13 cellular contexts compared by ENCODE assay signal in the genomic region with DNA sequence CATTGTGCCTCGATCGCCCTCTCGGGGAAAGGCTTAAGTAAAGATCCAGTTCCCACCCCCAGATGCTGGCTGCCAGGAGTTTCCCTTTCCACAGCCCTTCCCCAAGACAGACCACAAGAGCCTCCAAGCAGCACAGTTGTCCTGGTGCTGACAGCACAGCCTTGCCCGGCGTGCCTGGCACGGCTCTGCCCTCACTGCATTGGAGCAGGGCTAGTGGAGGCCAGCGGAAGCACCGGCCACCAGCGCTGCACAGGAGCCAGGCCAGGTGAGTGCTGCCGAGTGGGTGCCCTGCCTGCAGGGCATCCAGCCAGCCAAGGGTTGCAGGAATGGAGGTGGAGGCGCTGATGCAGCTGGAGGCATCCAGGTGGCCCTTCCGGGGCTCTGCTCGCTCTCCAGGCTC. TPM values are rescaled to one million over a fixed set of nuclear protein-coding genes. Genes with fewer than 3 reads are reported as not detected.
DNase-seq lines count a peak whose midpoint lies in the region; ATAC-seq and TF ChIP-seq lines count a peak whose summit lies in the region.
"Had no signal": no experiment of that assay in that cellular context is flagged by ENCODE, and none has a peak within 500 bp of the region (broad histone marks: within the 10 kb centered on the region; RNA-seq: fewer than 3 reads in every experiment).

No MANE protein-coding gene starts in this region.

- intact Hi-C loops in CD8-positive, alpha-beta T cell (cut with DNase I, micrococcal nuclease) = no loop called here
- intact Hi-C loops in psoas muscle (cut with DNase I) = no loop called here

- no peak overlapping the region for H3K4me3 ChIP-seq in CD8-positive, alpha-beta T cell (ENCODE audit: low read depth, low read length)
- H3K4me3 ChIP-seq in endodermal cell (ENCODE audit: low read length) (no peak overlapping the region), psoas muscle (no peak overlapping the region)

- no peak overlapping the region for H3K4me3 Mint-ChIP-seq in CD8-positive, alpha-beta T cell
- no peak overlapping the region for H3K4me3 Mint-ChIP-seq in endodermal cell
- H3K4me3 Mint-ChIP-seq: CD4-positive, alpha-beta T cell; HFFc6 had no signal

- H3K27ac Mint-ChIP-seq in CD8-positive, alpha-beta T cell = peak overlapping the region; percentile 22
- peak overlapping the region; percentile 35 for H3K27ac Mint-ChIP-seq in endodermal cell
- H3K27ac Mint-ChIP-seq: CD4-positive, alpha-beta T cell; HFFc6 had no signal

- DNase-seq in DMS 273 (lab: John Stamatoyannopoulos, UW; ENCODE audit: unreplicated experiment) = peak; percentile 45
- no peak for DNase-seq in DMS 273 treated with DMSO at 0.1 percent for 48 hours (lab: John Stamatoyannopoulos, UW)
- no peak for DNase-seq in CD8-positive, alpha-beta T cell
- DNase-seq in endodermal cell = no peak
- DNase-seq in psoas muscle = no peak
- DNase-seq in HPDE6-E6E7 (ENCODE audit: extremely low spot score) = no peak
- DNase-seq in RKO (ENCODE audit: low spot score) = no peak
- no peak for DNase-seq in G401 (ENCODE audit: low spot score)
- DNase-seq: CD4-positive, alpha-beta T cell; HCEC 1CT; HFFc6; KBM-7 had no signal

- no peaks in the 10 kb centered on the region for H3K27me3 ChIP-seq in CD8-positive, alpha-beta T cell (ENCODE audit: insufficient read depth, low read length)
- H3K27me3 ChIP-seq in endodermal cell (ENCODE audit: control insufficient read depth, insufficient read depth, low read length, poor library complexity, severe bottlenecking) = no peaks in the 10 kb centered on the region
- H3K27me3 ChIP-seq in psoas muscle (ENCODE audit: insufficient read depth in 3 of 3, low read length in 2 of 3) = no peaks in the 10 kb centered on the region

- peaks cover 66% of the 10 kb centered on the region for H3K36me3 Mint-ChIP-seq in CD8-positive, alpha-beta T cell
- H3K36me3 Mint-ChIP-seq in endodermal cell (ENCODE audit: low read depth) = peaks cover 52% of the 10 kb centered on the region

- ATAC-seq in CD8-positive, alpha-beta T cell = no peak
- peak in 3 of 4 donors; percentile 33 to 70 (median 69) for ATAC-seq in psoas muscle

- peaks cover 13% of the 10 kb centered on the region for H3K4me1 Mint-ChIP-seq in CD8-positive, alpha-beta T cell (ENCODE audit: low read depth)
- H3K4me1 Mint-ChIP-seq in endodermal cell = peaks cover 5% of the 10 kb centered on the region

- TF ChIP-seq CTCF in CD8-positive, alpha-beta T cell (IDR thresholded peaks at IDR 0.05) = no peak
- TF ChIP-seq CTCF in endodermal cell (conservative IDR thresholded peaks at IDR 0.05) (no peak), psoas muscle (IDR thresholded peaks at IDR 0.05) (no peak)

- H3K36me3 ChIP-seq in CD8-positive, alpha-beta T cell (ENCODE audit: insufficient read depth, low read length) = peaks cover 17% of the 10 kb centered on the region
- peaks cover 36% of the 10 kb centered on the region for H3K36me3 ChIP-seq in endodermal cell (ENCODE audit: control insufficient read depth, insufficient read depth, low read length)
- peaks cover 0 to 78% of the 10 kb centered on the region in 2 donors for H3K36me3 ChIP-seq in psoas muscle (ENCODE audit: insufficient read depth in 1 of 2, low read depth in 1 of 2)

- WGBS in endodermal cell (ENCODE audit: insufficient coverage in 1 of 2, insufficient read length in 1 of 2), 2 experiments = 91 to 94% methylated on average over 10 to 13 of the region's 13 CpGs
- WGBS in psoas muscle, 3 donors = 79 to 89% (median 82%) methylated on average over 12 to 13 of the region's 13 CpGs

- in situ Hi-C loops in G401 (cut with HindIII; ENCODE audit: low sequenced_read_pairs) = no loop called here

- H3K27ac ChIP-seq in CD8-positive, alpha-beta T cell (ENCODE audit: low read depth, low read length) = no peak overlapping the region
- peak overlapping the region; percentile 73 for H3K27ac ChIP-seq in endodermal cell (ENCODE audit: low read depth, low read length)
- no peak overlapping the region for H3K27ac ChIP-seq in psoas muscle
- H3K27ac ChIP-seq: 22Rv1 had no signal

- H3K9me3 Mint-ChIP-seq in CD8-positive, alpha-beta T cell = no peaks in the 10 kb centered on the region
- no peaks in the 10 kb centered on the region for H3K9me3 Mint-ChIP-seq in endodermal cell
- H3K9me3 Mint-ChIP-seq: CD4-positive, alpha-beta T cell; HFFc6 had no signal

- H3K9ac ChIP-seq in endodermal cell (ENCODE audit: extremely low read depth, low read length, poor library complexity, severe bottlenecking) = no peak overlapping the region

- H3K9me3 ChIP-seq in CD8-positive, alpha-beta T cell (ENCODE audit: low read length) = no peaks in the 10 kb centered on the region
- no peaks in the 10 kb centered on the region for H3K9me3 ChIP-seq in endodermal cell (ENCODE audit: control insufficient read depth, low read length)
- H3K9me3 ChIP-seq in psoas muscle = no peaks in the 10 kb centered on the region

- POLR2A ChIA-PET in CD8-positive, alpha-beta T cell (lab: Charles Lee) = no interaction called here

- H3K27me3 Mint-ChIP-seq in CD8-positive, alpha-beta T cell (ENCODE audit: low read depth) = no peaks in the 10 kb centered on the region
- H3K27me3 Mint-ChIP-seq in endodermal cell (ENCODE audit: insufficient read depth) = no peaks in the 10 kb centered on the region
- H3K27me3 Mint-ChIP-seq: CD4-positive, alpha-beta T cell had no signal

- CTCF ChIA-PET in CD8-positive, alpha-beta T cell (lab: Charles Lee) = no interaction called here

- H3K4me1 ChIP-seq in CD8-positive, alpha-beta T cell (ENCODE audit: insufficient read depth, low read length) = peaks cover 5% of the 10 kb centered on the region
- H3K4me1 ChIP-seq in endodermal cell (ENCODE audit: control insufficient read depth, insufficient read depth, low read length) (no peaks in the 10 kb centered on the region), psoas muscle (no peaks in the 10 kb centered on the region)

RNA-seq across cellular contexts. Expression of gene MSANTD1, which starts 9.6 kb away (rescaled TPM):
- under 1 TPM; 0.39 to 0.76 TPM for total RNA-seq in CD8-positive, alpha-beta T cell
- total RNA-seq in endodermal cell (1 to 10 TPM in 1 of 2 donors, under 1 TPM in 1; 1.00 to 2.5 TPM), psoas muscle (under 1 TPM; 0.25 to 0.94 (median 0.70) TPM)
- polyA plus RNA-seq in endodermal cell (2013, experiment 1 of 2) = 0.32 TPM
- polyA plus RNA-seq in endodermal cell (2013, experiment 2 of 2) = 0.41 TPM
- under 1 TPM; 0.11 to 0.34 (median 0.27) TPM for polyA plus RNA-seq in psoas muscle
- total RNA-seq in G401 (2014; rRNA removed; shearing (Covaris generic)) = 0.20 TPM in 1 of 2 replicates, not detected in the other

RNA-seq across cellular contexts. Expression of gene RGS12, which starts 53.5 kb away (rescaled TPM):
- 1 to 10 TPM; 4.4 to 7.6 TPM for total RNA-seq in CD8-positive, alpha-beta T cell
- total RNA-seq in endodermal cell (10 to 100 TPM; 45.2 to 48.6 TPM), psoas muscle (10 to 100 TPM; 13.9 to 29.0 (median 17.8) TPM)
- polyA plus RNA-seq in endodermal cell (2013, experiment 1 of 2) = 47.0 TPM
- polyA plus RNA-seq in endodermal cell (2013, experiment 2 of 2) = 44.0 TPM
- 10 to 100 TPM in 2 of 3 donors, 1 to 10 TPM in 1; 7.5 to 20.1 (median 15.6) TPM for polyA plus RNA-seq in psoas muscle
- 12.3 and 14.4 TPM in 2 replicates for total RNA-seq in G401 (2014; rRNA removed; shearing (Covaris generic))
